Comparison of ENCODE assay signal across 8 cellular contexts in the genomic region with DNA sequence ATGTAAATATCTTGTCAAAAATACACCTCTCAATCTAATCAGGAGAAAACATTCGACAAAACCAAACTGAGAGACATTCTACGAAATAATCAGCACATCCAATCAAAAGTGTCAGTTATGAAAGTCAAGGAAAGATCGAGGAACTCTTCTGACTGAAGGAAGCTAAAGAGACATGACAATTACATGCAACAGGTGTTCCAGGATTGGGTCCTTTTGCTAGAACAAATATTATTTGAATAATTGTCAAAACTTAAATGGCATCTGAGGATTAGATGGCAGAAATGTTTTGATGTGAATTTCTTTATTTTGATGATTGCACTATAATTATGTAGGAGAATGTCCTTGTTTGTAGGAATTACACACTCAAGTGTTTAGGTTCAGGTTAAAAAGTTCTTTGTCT.
"Had no signal": no experiment of that assay in that cellular context is flagged by ENCODE, and none has a peak within 500 bp of the region (broad histone marks: within the 10 kb centered on the region; RNA-seq: fewer than 3 reads in every experiment).

No MANE protein-coding gene starts in this region.

- H3K4me3 ChIP-seq: GM12878 had no signal

- ATAC-seq: GM12878 had no signal

- DNase-seq: GDM1, GF-D8 had no signal

- FAIRE-seq: G401.6, GM12878, GM12891, GM12892, GM18507, GM19239 had no signal
